ENCODE assay signal across 22 cellular contexts in genomic region chr20:44356353-44356723, GRCh38. TPM values are rescaled to one million over a fixed set of nuclear protein-coding genes. Genes with fewer than 3 reads are reported as not detected.
"Had no signal": no experiment of that assay in that cellular context is flagged by ENCODE, and none has a peak within 500 bp of the region (broad histone marks: within the 10 kb centered on the region; RNA-seq: fewer than 3 reads in every experiment).

No MANE protein-coding gene starts in this region.

- DNase-seq: activated CD8-positive, alpha-beta memory T cell treated with anti-CD3 and anti-CD28 coated beads, Interleukin-2, amount 50 U/mL, for 48 hours; activated CD8-positive, alpha-beta T cell treated with anti-CD3 and anti-CD28 coated beads for 36 hours; activated naive CD4-positive, alpha-beta T cell treated with Interleukin-2 at 50 U/mL for 16 hours; caudate nucleus; cortex of kidney; effector memory CD4-positive, alpha-beta T cell; erythroblast; head of caudate nucleus; sigmoid colon; stimulated activated CD4-positive, alpha-beta T cell treated with anti-CD3 and anti-CD28 coated beads, Interleukin-4, amount 100 ng/mL, for 1 hour; stimulated activated CD8-positive, alpha-beta memory T cell treated with anti-CD3 and anti-CD28 coated beads, Interleukin-4, amount 100 ng/mL, for 48 hours; stimulated activated naive CD8-positive, alpha-beta T cell treated with anti-CD3 and anti-CD28 coated beads, Interleukin-15, Interleukin-2, amounts not matched to agents 100 U/mL and 50 U/mL, for 24 hours; T-helper 9 cell had no signal

- H3K4me3 Mint-ChIP-seq: activated CD8-positive, alpha-beta T cell treated with anti-CD3 and anti-CD28 coated beads for 36 hours; activated T-helper 1 cell treated with anti-CD3 and anti-CD28 coated beads, Interleukin-12 subunit alpha, Interleukin-12 subunit beta, Interleukin-2, Interleukin-4 antibody, amounts not matched to agents 30 ng/mL and 10 ng/mL and 1 ng/mL, durations not matched to agents 14 hours and 24 hours and 36 hours; memory B cell had no signal

- H3K9me3 ChIP-seq: adrenal gland, prostate gland, sigmoid colon had no signal

- H3K27ac Mint-ChIP-seq: activated CD8-positive, alpha-beta T cell treated with anti-CD3 and anti-CD28 coated beads for 36 hours; activated T-helper 1 cell treated with anti-CD3 and anti-CD28 coated beads, Interleukin-12 subunit alpha, Interleukin-12 subunit beta, Interleukin-2, Interleukin-4 antibody, amounts not matched to agents 30 ng/mL and 10 ng/mL and 1 ng/mL, durations not matched to agents 14 hours and 24 hours and 36 hours; memory B cell had no signal

- H3K4me3 ChIP-seq: adrenal gland, prostate gland had no signal

- H3K9me3 Mint-ChIP-seq: activated CD8-positive, alpha-beta T cell treated with anti-CD3 and anti-CD28 coated beads for 36 hours; activated T-helper 1 cell treated with anti-CD3 and anti-CD28 coated beads, Interleukin-12 subunit alpha, Interleukin-12 subunit beta, Interleukin-2, Interleukin-4 antibody, amounts not matched to agents 30 ng/mL and 10 ng/mL and 1 ng/mL, durations not matched to agents 14 hours and 24 hours and 36 hours had no signal

- H3K36me3 ChIP-seq: adrenal gland, prostate gland, sigmoid colon had no signal

- H3K27me3 ChIP-seq: adrenal gland had no signal

- FAIRE-seq: islet of Langerhans had no signal

- H3K4me1 ChIP-seq: prostate gland, sigmoid colon had no signal

- ATAC-seq: activated CD8-positive, alpha-beta T cell treated with anti-CD3 and anti-CD28 coated beads for 36 hours; stimulated activated naive CD8-positive, alpha-beta T cell treated with anti-CD3 and anti-CD28 coated beads, Interleukin-15, Interleukin-2, amounts not matched to agents 100 U/mL and 50 U/mL, for 24 hours had no signal

- H3K27ac ChIP-seq: adrenal gland, prostate gland had no signal

RNA-seq across cellular contexts. Expression of gene HNF4A, which starts 0.8 kb away (rescaled TPM):
- total RNA-seq: activated CD8-positive, alpha-beta T cell treated with anti-CD3 and anti-CD28 coated beads for 36 hours; activated T-helper 1 cell treated with anti-CD3 and anti-CD28 coated beads, Interleukin-12 subunit alpha, Interleukin-12 subunit beta, Interleukin-2, Interleukin-4 antibody, amounts not matched to agents 30 ng/mL and 10 ng/mL and 1 ng/mL, durations not matched to agents 14 hours and 24 hours and 36 hours; fibroblast of villous mesenchyme; myocyte; prostate gland; temporal lobe; urinary bladder had no signal

RNA-seq across cellular contexts. Expression of gene R3HDML, which starts 19.5 kb away (rescaled TPM):
- total RNA-seq: activated CD8-positive, alpha-beta T cell treated with anti-CD3 and anti-CD28 coated beads for 36 hours; activated T-helper 1 cell treated with anti-CD3 and anti-CD28 coated beads, Interleukin-12 subunit alpha, Interleukin-12 subunit beta, Interleukin-2, Interleukin-4 antibody, amounts not matched to agents 30 ng/mL and 10 ng/mL and 1 ng/mL, durations not matched to agents 14 hours and 24 hours and 36 hours; adrenal gland; fibroblast of villous mesenchyme; myocyte; sigmoid colon; temporal lobe; urinary bladder had no signal
- polyA plus RNA-seq: adrenal gland, sigmoid colon, urinary bladder had no signal
